Comparison of ENCODE assay signal across 9 cellular contexts in genomic region chr7:66522518-66522917, GRCh38.
A peak's percentile ranks its signal among the peaks of the same experiment; 100 is the strongest.
DNase-seq lines count a peak whose midpoint lies in the region; ATAC-seq, FAIRE-seq and TF ChIP-seq lines count a peak whose summit lies in the region.
"Had no signal": no experiment of that assay in that cellular context is flagged by ENCODE, and none has a peak within 500 bp of the region (broad histone marks: within the 10 kb centered on the region; RNA-seq: fewer than 3 reads in every experiment).

No MANE protein-coding gene starts in this region.

- H3T11ph ChIP-seq in H9 (ENCODE audit: low read length), result no peak overlapping the region

- H3K27ac ChIP-seq in H9 (ENCODE audit: insufficient read length, low read depth, low read length), result no peak overlapping the region
- H3K27ac ChIP-seq in gastrocnemius medialis, result no peak overlapping the region

- H2BK12ac ChIP-seq in H9 (ENCODE audit: insufficient read length, low read depth, low read length), result no peak overlapping the region

- H3K9me3 ChIP-seq in H9 (ENCODE audit: control insufficient read depth, low read depth, low read length), result no peaks in the 10 kb centered on the region
- H3K9me3 ChIP-seq in gastrocnemius medialis, result no peaks in the 10 kb centered on the region

- H3K14ac ChIP-seq in H9 (ENCODE audit: insufficient read depth, low read length), result no peak overlapping the region

- no peak overlapping the region for H3K27ac Mint-ChIP-seq in H9
- H3K27ac Mint-ChIP-seq in activated T-helper 1 cell treated with anti-CD3 and anti-CD28 coated beads, Interleukin-12 subunit alpha, Interleukin-12 subunit beta, Interleukin-2, Interleukin-4 antibody, amounts not matched to agents 30 ng/mL and 10 ng/mL and 1 ng/mL, durations not matched to agents 14 hours and 24 hours and 36 hours, result no peak overlapping the region

- H3K4me3 Mint-ChIP-seq in H9, result no peak overlapping the region
- H3K4me3 Mint-ChIP-seq in activated T-helper 1 cell treated with anti-CD3 and anti-CD28 coated beads, Interleukin-12 subunit alpha, Interleukin-12 subunit beta, Interleukin-2, Interleukin-4 antibody, amounts not matched to agents 30 ng/mL and 10 ng/mL and 1 ng/mL, durations not matched to agents 14 hours and 24 hours and 36 hours, result no peak overlapping the region

- H3K4me1 ChIP-seq in H9 (ENCODE audit: insufficient read depth, low read length) (no peaks in the 10 kb centered on the region), gastrocnemius medialis (no peaks in the 10 kb centered on the region)

- no peak overlapping the region for H2BK15ac ChIP-seq in H9 (ENCODE audit: low read depth, low read length)

- DNase-seq in D721Med (ENCODE audit: insufficient read length, low spot score) (no peak), H9 (no peak), left lobe of liver (ENCODE audit: low spot score) (no peak), SK-N-DZ (ENCODE audit: low spot score) (no peak), gastrocnemius medialis (no peak)
- DNase-seq in activated CD4-positive, alpha-beta T cell treated with anti-CD3 and anti-CD28 coated beads, Interleukin-2, amount 50 U/mL, for 48 hours, result peak; percentile 21 to 24
- no peak for DNase-seq in activated T-helper 1 cell treated with anti-CD3 and anti-CD28 coated beads, Interleukin-12 subunit alpha, Interleukin-12 subunit beta, Interleukin-2, Interleukin-4 antibody, amounts not matched to agents 30 ng/mL and 10 ng/mL and 1 ng/mL, durations not matched to agents 14 hours and 24 hours and 36 hours (ENCODE audit: low spot score)
- DNase-seq: NCI-H1436 had no signal

- H2AFZ ChIP-seq in H9 (ENCODE audit: low read length), result no peak overlapping the region

- no peak overlapping the region for H2BK120ac ChIP-seq in H9 (ENCODE audit: low read depth, low read length, poor library complexity, severe bottlenecking)

- FAIRE-seq in D721Med (lab: Jason Lieb, UNC), result no peak

- H2BK20ac ChIP-seq in H9 (ENCODE audit: low read depth, low read length, poor library complexity, severe bottlenecking), result no peak overlapping the region

- no peaks in the 10 kb centered on the region; a peak in 1 of 5 replicates for H3K9me3 Mint-ChIP-seq in H9
- H3K9me3 Mint-ChIP-seq in activated T-helper 1 cell treated with anti-CD3 and anti-CD28 coated beads, Interleukin-12 subunit alpha, Interleukin-12 subunit beta, Interleukin-2, Interleukin-4 antibody, amounts not matched to agents 30 ng/mL and 10 ng/mL and 1 ng/mL, durations not matched to agents 14 hours and 24 hours and 36 hours, result no peaks in the 10 kb centered on the region

- in situ Hi-C loops in gastrocnemius medialis (cut with MboI; ENCODE audit: low sequenced_read_pairs in 4 of 4), result no loop called here

- no peak overlapping the region for H3K4me3 ChIP-seq in gastrocnemius medialis

- no peak overlapping the region for H2AK5ac ChIP-seq in H9 (ENCODE audit: insufficient read length, low read length)

- no peak overlapping the region for H3K23ac ChIP-seq in H9 (ENCODE audit: insufficient read length, low read depth, low read length)

- H3K4me1 Mint-ChIP-seq in H9, result no peaks in the 10 kb centered on the region; a peak in 1 of 4 replicates
- no peaks in the 10 kb centered on the region for H3K4me1 Mint-ChIP-seq in activated T-helper 1 cell treated with anti-CD3 and anti-CD28 coated beads, Interleukin-12 subunit alpha, Interleukin-12 subunit beta, Interleukin-2, Interleukin-4 antibody, amounts not matched to agents 30 ng/mL and 10 ng/mL and 1 ng/mL, durations not matched to agents 14 hours and 24 hours and 36 hours (ENCODE audit: low read depth)

- no peak overlapping the region for H4K91ac ChIP-seq in H9 (ENCODE audit: insufficient read length, low read depth, low read length)

- H3K4me2 ChIP-seq in H9 (ENCODE audit: insufficient read depth, insufficient read length, low read length), result no peak overlapping the region

- no peaks in the 10 kb centered on the region for H3K23me2 ChIP-seq in H9 (ENCODE audit: insufficient read length, low read depth, low read length, poor library complexity, severe bottlenecking)

- no peaks in the 10 kb centered on the region for H3K79me1 ChIP-seq in H9 (ENCODE audit: insufficient read depth, low read depth, low read length, poor library complexity, severe bottlenecking)

- peaks cover 0 to 2% (median 0%) of the 10 kb centered on the region in 3 experiments; a peak in 2 of 7 replicates for H3K36me3 Mint-ChIP-seq in H9 (ENCODE audit: insufficient read depth in 1 of 3, low read depth in 3 of 3)
- H3K36me3 Mint-ChIP-seq in activated T-helper 1 cell treated with anti-CD3 and anti-CD28 coated beads, Interleukin-12 subunit alpha, Interleukin-12 subunit beta, Interleukin-2, Interleukin-4 antibody, amounts not matched to agents 30 ng/mL and 10 ng/mL and 1 ng/mL, durations not matched to agents 14 hours and 24 hours and 36 hours (ENCODE audit: low read depth), result no peaks in the 10 kb centered on the region

- no peak overlapping the region for H2BK5ac ChIP-seq in H9 (ENCODE audit: insufficient read length, low read length)

- H3K27me3 Mint-ChIP-seq in H9 (ENCODE audit: low read depth), result peaks cover 21% of the 10 kb centered on the region
- no peaks in the 10 kb centered on the region for H3K27me3 Mint-ChIP-seq in activated T-helper 1 cell treated with anti-CD3 and anti-CD28 coated beads, Interleukin-12 subunit alpha, Interleukin-12 subunit beta, Interleukin-2, Interleukin-4 antibody, amounts not matched to agents 30 ng/mL and 10 ng/mL and 1 ng/mL, durations not matched to agents 14 hours and 24 hours and 36 hours (ENCODE audit: insufficient read depth)

- H3K79me2 ChIP-seq in H9 (ENCODE audit: insufficient read depth, low read length), result no peaks in the 10 kb centered on the region

- TF ChIP-seq CTCF in D721Med (IDR thresholded peaks at IDR 0.05; ENCODE audit: insufficient read depth, missing control alignments) (peak; percentile 38), H9 (conservative IDR thresholded peaks at IDR 0.05) (peak; percentile 49), gastrocnemius medialis (IDR thresholded peaks at IDR 0.05 in 4 of 5, conservative IDR thresholded peaks at IDR 0.05 in 1 of 5) (no peak)

- peak; percentile 84 for ATAC-seq in left lobe of liver
- no peak for ATAC-seq in gastrocnemius medialis
- no peak for ATAC-seq in GM18505 (IDR thresholded peaks at IDR 0.05; ENCODE audit: unreplicated experiment)

- no peak overlapping the region for H3K18ac ChIP-seq in H9 (ENCODE audit: insufficient read length, low read depth, low read length)

- H3K27me3 ChIP-seq in H9 (ENCODE audit: insufficient read depth, low read length), result no peaks in the 10 kb centered on the region
- H3K27me3 ChIP-seq in gastrocnemius medialis, result peaks cover 0 to 4% (median 0%) of the 10 kb centered on the region in 3 donors

- H3K36me3 ChIP-seq in gastrocnemius medialis, result no peaks in the 10 kb centered on the region

- H4K5ac ChIP-seq in H9 (ENCODE audit: insufficient read length, low read depth, low read length), result no peak overlapping the region

- WGBS in H9 (ENCODE audit: extremely low coverage, insufficient read length, low lambda C conversion rate), result no CpG with 5 or more reads among the region's 3 CpGs

- TF ChIP-seq POLR2A in gastrocnemius medialis (IDR thresholded peaks at IDR 0.05) (no peak), GM18505 (IDR thresholded peaks at IDR 0.05; ENCODE audit: borderline replicate concordance, extremely low read depth, insufficient read depth, insufficient read length) (no peak)

- intact Hi-C loops in activated T-helper 1 cell treated with anti-CD3 and anti-CD28 coated beads, Interleukin-12 subunit alpha, Interleukin-12 subunit beta, Interleukin-2, Interleukin-4 antibody, amounts not matched to agents 30 ng/mL and 10 ng/mL and 1 ng/mL, durations not matched to agents 14 hours and 24 hours and 36 hours (cut with micrococcal nuclease), result no loop called here
- intact Hi-C loops in gastrocnemius medialis (cut with DNase I; ENCODE audit: low total_unique reads), result no loop called here

- H3K56ac ChIP-seq in H9 (ENCODE audit: insufficient read length, low read depth, low read length), result no peak overlapping the region

- H4K8ac ChIP-seq in H9 (replicated peaks; ENCODE audit: insufficient read length, low read depth, low read length), result no peak overlapping the region

- H3K4ac ChIP-seq in H9 (ENCODE audit: low read depth, low read length), result no peak overlapping the region

- no peak overlapping the region for H3K9ac ChIP-seq in H9 (ENCODE audit: extremely low read depth, insufficient read length, low read length)

- H4K20me1 ChIP-seq in H9 (ENCODE audit: control insufficient read depth, insufficient read depth, insufficient read length), result no peaks in the 10 kb centered on the region

Comparison
In these comparisons a context has a peak if more than half of its experiments do, and no peak if none do; other contexts are left out.
1. DNase-seq: peak in activated CD4-positive, alpha-beta T cell treated with anti-CD3 and anti-CD28 coated beads, Interleukin-2, amount 50 U/mL, for 48 hours (2 of 2); none in D721Med (single experiment), H9 (single experiment), left lobe of liver (single experiment), activated T-helper 1 cell treated with anti-CD3 and anti-CD28 coated beads, Interleukin-12 subunit alpha, Interleukin-12 subunit beta, Interleukin-2, Interleukin-4 antibody, amounts not matched to agents 30 ng/mL and 10 ng/mL and 1 ng/mL, durations not matched to agents 14 hours and 24 hours and 36 hours (single experiment), SK-N-DZ (single experiment) and gastrocnemius medialis (0 of 2).
2. CTCF ChIP-seq: peak in D721Med (single experiment) and H9 (single experiment); none in gastrocnemius medialis (0 of 5).